28 cellular contexts compared by ENCODE assay signal in the genomic region with DNA sequence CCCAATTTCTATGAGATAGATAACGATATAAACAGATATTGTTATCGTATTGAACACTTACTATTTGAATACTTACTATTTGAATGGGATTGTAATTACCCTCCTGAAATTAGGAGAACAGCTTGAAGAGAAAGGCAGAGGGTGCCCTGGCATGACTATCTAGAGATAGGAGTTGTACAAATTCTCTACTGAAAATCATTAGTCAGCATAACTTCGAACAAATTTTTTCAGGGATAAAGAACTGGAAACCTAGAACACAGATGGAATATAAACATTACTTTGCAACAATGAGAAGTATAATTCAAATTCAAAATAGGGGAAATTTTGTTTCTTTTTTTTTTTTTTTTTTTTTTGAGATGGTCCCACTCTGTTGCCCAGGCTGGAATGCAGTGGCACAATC.
"Had no signal": no experiment of that assay in that cellular context is flagged by ENCODE, and none has a peak within 500 bp of the region (broad histone marks: within the 10 kb centered on the region; RNA-seq: fewer than 3 reads in every experiment).

No MANE protein-coding gene starts in this region.

- H3K4me2 ChIP-seq: neural progenitor cell, smooth muscle cell had no signal

- H2AFZ ChIP-seq: neural progenitor cell, parathyroid adenoma had no signal

- H3K4me1 ChIP-seq: neural progenitor cell, parathyroid adenoma, psoas muscle, spleen, suprapubic skin, testis, tibial artery, transverse colon, upper lobe of right lung, uterus had no signal

- ATAC-seq: natural killer cell; psoas muscle; right cardiac atrium; sciatic nerve; stimulated activated memory B cell treated with anti-CD40 and anti-IgM and Interleukin-4, amounts not matched to agents 10 μg/mL and 1 μg/mL and 100 μg/mL, for 72 hours; stimulated activated naive CD8-positive, alpha-beta T cell treated with anti-CD3 and anti-CD28 coated beads, Interleukin-15, amount 100 ng/mL, for 72 hours; stimulated activated naive CD8-positive, alpha-beta T cell treated with anti-CD3 and anti-CD28 coated beads, Interleukin-15, Interleukin-2, amounts not matched to agents 100 U/mL and 50 U/mL, for 24 hours; upper lobe of right lung had no signal

- H3K9ac ChIP-seq: neural progenitor cell, parathyroid adenoma had no signal

- H3K27ac ChIP-seq: neural progenitor cell, ovary, parathyroid adenoma, psoas muscle, skin epidermis, spleen, suprapubic skin, testis, tibial artery, transverse colon, upper lobe of right lung, uterus had no signal

- H3K9me3 ChIP-seq: ovary, psoas muscle, suprapubic skin, testis, tibial artery, transverse colon, upper lobe of right lung, uterus had no signal

- H3K27me3 ChIP-seq: neural progenitor cell, ovary, spleen, suprapubic skin, testis, tibial artery, transverse colon, upper lobe of right lung, uterus had no signal

- H3K36me3 ChIP-seq: neural progenitor cell, ovary, spleen, suprapubic skin, tibial artery, transverse colon, upper lobe of right lung, uterus had no signal

- DNase-seq: natural killer cell; occipital lobe; ovary; posterior cingulate gyrus; psoas muscle; right cardiac atrium; spleen; stimulated activated CD4-positive, alpha-beta T cell treated with anti-CD3 and anti-CD28 coated beads, Interleukin-12 subunit alpha, Interleukin-12 subunit beta, amount 100 ng/mL, for 4 hours; stimulated activated CD4-positive, alpha-beta T cell treated with anti-CD3 and anti-CD28 coated beads, Interleukin-1b, Interleukin-23, amount 100 ng/mL, for 48 hours; stimulated activated CD4-positive, alpha-beta T cell treated with anti-CD3 and anti-CD28 coated beads, Interleukin-4, amount 100 ng/mL, for 1 hour; stimulated activated CD4-positive, alpha-beta T cell treated with anti-CD3 and anti-CD28 coated beads, Interleukin-4, amount 100 ng/mL, for 4 hours; stimulated activated CD8-positive, alpha-beta memory T cell treated with anti-CD3 and anti-CD28 coated beads, Interleukin-4, amount 100 ng/mL, for 48 hours; stimulated activated naive CD4-positive, alpha-beta T cell; stimulated activated naive CD8-positive, alpha-beta T cell treated with anti-CD3 and anti-CD28 coated beads, Interleukin-15, amount 100 ng/mL, for 72 hours; stimulated activated naive CD8-positive, alpha-beta T cell treated with anti-CD3 and anti-CD28 coated beads, Interleukin-15, Interleukin-2, amounts not matched to agents 100 U/mL and 50 U/mL, for 24 hours; substantia nigra; testis; tibial artery; transverse colon; upper lobe of right lung; uterus had no signal

- H3K4me3 ChIP-seq: neural progenitor cell, ovary, psoas muscle, skin epidermis, smooth muscle cell, spleen, suprapubic skin, testis, tibial artery, transverse colon, upper lobe of right lung, uterus had no signal

- H3K79me2 ChIP-seq: parathyroid adenoma had no signal
